Comparison of ENCODE assay signal across 8 cellular contexts in the genomic region with DNA sequence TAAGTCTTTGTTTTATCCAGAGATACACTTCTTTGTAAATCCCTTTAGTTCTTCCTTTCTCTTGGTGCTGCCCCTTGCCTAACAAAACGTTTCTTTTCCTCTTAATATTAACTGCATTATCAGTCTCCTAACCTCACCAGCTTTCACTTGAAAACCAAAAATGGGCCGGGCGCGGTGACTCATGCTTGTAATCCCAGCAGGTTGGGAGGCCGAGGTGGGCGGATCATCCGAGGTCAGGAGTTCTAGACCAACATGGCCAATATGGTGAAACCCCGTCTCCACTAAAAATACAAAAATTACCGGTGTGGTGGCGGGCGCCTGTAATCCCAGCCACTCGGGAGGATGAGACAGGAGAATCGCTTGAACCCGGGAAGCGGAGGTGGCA.
DNase-seq lines count a peak whose midpoint lies in the region; ATAC-seq, FAIRE-seq and TF ChIP-seq lines count a peak whose summit lies in the region.

No MANE protein-coding gene starts in this region.

- no peak overlapping the region for H3K9ac ChIP-seq in SK-N-SH

- no peak overlapping the region for H3K4me3 Mint-ChIP-seq in immature natural killer cell

- no peak for TF ChIP-seq EP300 in SK-N-SH (IDR thresholded peaks at IDR 0.05; ENCODE audit: borderline replicate concordance in 1 of 2, low read depth in 1 of 2, low read length in 1 of 2)

- no peaks in the 10 kb centered on the region for H3K79me2 ChIP-seq in SK-N-SH (ENCODE audit: insufficient read depth)

- ATAC-seq in SK-N-SH treated with all-trans-retinoic acid at 6 μM for 48 hours: peak; percentile 58; the same call in 2 of the 3 replicates
- ATAC-seq in HG03025 (IDR thresholded peaks at IDR 0.05; ENCODE audit: low FRiP score, unreplicated experiment): peak; percentile 6
- peak; percentile 41 to 53 (median 50) for ATAC-seq in pancreas

- peak overlapping the region in 1 of 2 experiments; percentile 24; a peak in 1 of 4 replicates for H3K4me3 ChIP-seq in SK-N-SH (ENCODE audit: low read depth in 2 of 2, low read length in 1 of 2)
- no peak overlapping the region for H3K4me3 ChIP-seq in pancreas

- no peaks in the 10 kb centered on the region for H3K4me1 Mint-ChIP-seq in immature natural killer cell

- peaks cover 0 to 4% (median 2%) of the 10 kb centered on the region in 3 donors for H3K27me3 Mint-ChIP-seq in immature natural killer cell (ENCODE audit: low read depth in 3 of 3)

- no peaks in the 10 kb centered on the region for H3K9me2 ChIP-seq in SK-N-SH

- H3K36me3 ChIP-seq in SK-N-SH (replicated peaks in 1 of 2; ENCODE audit: control insufficient read depth in 1 of 2, insufficient read depth in 2 of 2, low read length in 1 of 2) (no peaks in the 10 kb centered on the region), pancreas (no peaks in the 10 kb centered on the region)

- 57% methylated on average over 15 of the region's 15 CpGs for WGBS in SK-N-SH (ENCODE audit: low lambda C conversion rate)
- WGBS in pancreas, 2 donors: 55 to 61% methylated on average over 15 of the region's 15 CpGs

- DNase-seq in SK-N-SH (no peak), RWPE1 (ENCODE audit: low spot score) (no peak), pancreas (peak in 5 of 6 donors; percentile 12 to 61 (median 32)), immature natural killer cell (no peak)
- DNase-seq in central memory CD4-positive, alpha-beta T cell: no peak
- DNase-seq in activated CD8-positive, alpha-beta memory T cell treated with anti-CD3 and anti-CD28 coated beads, Interleukin-2, amount 50 U/mL, for 4 hours: no peak

- intact Hi-C loops in pancreas (cut with DNase I): no loop called here

- no peaks in the 10 kb centered on the region for H3F3A ChIP-seq in SK-N-SH (replicated peaks; ENCODE audit: insufficient read depth)

- H3K9me3 Mint-ChIP-seq in immature natural killer cell: peaks cover 0 to 7% (median 5%) of the 10 kb centered on the region in 6 donors

- no peak overlapping the region for H2AFZ ChIP-seq in SK-N-SH (ENCODE audit: low read depth)

- CTCF ChIA-PET in SK-N-SH (lab: Yijun Ruan, JAX): interaction anchor here (0.7 to 2.0 kb wide), 25 partner anchors 8 to 1077 kb away, joined by 3 to 14 read pairs (median 4); no protein-coding TSS in a partner anchor
- CTCF ChIA-PET in RWPE1 (lab: Yijun Ruan, JAX): no interaction called here

- H3K4me1 ChIP-seq in SK-N-SH (ENCODE audit: control insufficient read depth in 1 of 2, insufficient read depth in 2 of 2, low read depth in 1 of 2, low read length in 1 of 2) (no peaks in the 10 kb centered on the region), pancreas (peaks cover 0 to 24% (median 0%) of the 10 kb centered on the region in 3 donors)

- H3K27me3 ChIP-seq in SK-N-SH (ENCODE audit: insufficient read depth) (no peaks in the 10 kb centered on the region), pancreas (no peaks in the 10 kb centered on the region)

- POLR2A ChIA-PET in SK-N-SH (lab: Yijun Ruan, JAX): interaction anchor here (0.6 kb wide), 1 partner anchor 797 kb away, joined by 3 read pairs; no protein-coding TSS in a partner anchor
- POLR2A ChIA-PET in RWPE1 (lab: Yijun Ruan, JAX; ENCODE audit: low non-redundant PET): no interaction called here

- no peaks in the 10 kb centered on the region for H3K36me3 Mint-ChIP-seq in immature natural killer cell

- no peak for TF ChIP-seq RAD21 in SK-N-SH (IDR thresholded peaks at IDR 0.05; ENCODE audit: low read length)

- H3K27ac Mint-ChIP-seq in immature natural killer cell: no peak overlapping the region

- no peaks in the 10 kb centered on the region for H4K20me1 ChIP-seq in SK-N-SH (ENCODE audit: insufficient read depth)

- no peaks in the 10 kb centered on the region for H3K9me3 ChIP-seq in SK-N-SH
- no peaks in the 10 kb centered on the region for H3K9me3 ChIP-seq in pancreas

- no peak for FAIRE-seq in pancreas (lab: Jason Lieb, UNC)

- H3K4me2 ChIP-seq in SK-N-SH: no peak overlapping the region

- TF ChIP-seq CTCF in SK-N-SH (IDR thresholded peaks at IDR 0.05): no peak
- peak; percentile 27; the same call in 1 of the 2 replicates for TF ChIP-seq CTCF in RWPE1 (conservative IDR thresholded peaks at IDR 0.05; ENCODE audit: low read depth)
- TF ChIP-seq CTCF in pancreas (IDR thresholded peaks at IDR 0.05): no peak

- H3K27ac ChIP-seq in SK-N-SH (ENCODE audit: low read depth in 2 of 2, low read length in 1 of 2) (no peak overlapping the region), RWPE1 (no peak overlapping the region), pancreas (no peak overlapping the region)

TF ChIP-seq in SK-N-SH treated with all-trans-retinoic acid at 6 μM for 48 hours, 23 proteins besides CTCF, POLR2A, EP300 and RAD21 (continues in another document):
- TF ChIP-seq, protein P1, sequence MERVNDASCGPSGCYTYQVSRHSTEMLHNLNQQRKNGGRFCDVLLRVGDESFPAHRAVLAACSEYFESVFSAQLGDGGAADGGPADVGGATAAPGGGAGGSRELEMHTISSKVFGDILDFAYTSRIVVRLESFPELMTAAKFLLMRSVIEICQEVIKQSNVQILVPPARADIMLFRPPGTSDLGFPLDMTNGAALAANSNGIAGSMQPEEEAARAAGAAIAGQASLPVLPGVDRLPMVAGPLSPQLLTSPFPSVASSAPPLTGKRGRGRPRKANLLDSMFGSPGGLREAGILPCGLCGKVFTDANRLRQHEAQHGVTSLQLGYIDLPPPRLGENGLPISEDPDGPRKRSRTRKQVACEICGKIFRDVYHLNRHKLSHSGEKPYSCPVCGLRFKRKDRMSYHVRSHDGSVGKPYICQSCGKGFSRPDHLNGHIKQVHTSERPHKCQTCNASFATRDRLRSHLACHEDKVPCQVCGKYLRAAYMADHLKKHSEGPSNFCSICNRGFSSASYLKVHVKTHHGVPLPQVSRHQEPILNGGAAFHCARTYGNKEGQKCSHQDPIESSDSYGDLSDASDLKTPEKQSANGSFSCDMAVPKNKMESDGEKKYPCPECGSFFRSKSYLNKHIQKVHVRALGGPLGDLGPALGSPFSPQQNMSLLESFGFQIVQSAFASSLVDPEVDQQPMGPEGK (CRISPR knock-in tag; IDR thresholded peaks at IDR 0.05; ENCODE audit: borderline replicate concordance): no peak
- TF ChIP-seq, protein P2, sequence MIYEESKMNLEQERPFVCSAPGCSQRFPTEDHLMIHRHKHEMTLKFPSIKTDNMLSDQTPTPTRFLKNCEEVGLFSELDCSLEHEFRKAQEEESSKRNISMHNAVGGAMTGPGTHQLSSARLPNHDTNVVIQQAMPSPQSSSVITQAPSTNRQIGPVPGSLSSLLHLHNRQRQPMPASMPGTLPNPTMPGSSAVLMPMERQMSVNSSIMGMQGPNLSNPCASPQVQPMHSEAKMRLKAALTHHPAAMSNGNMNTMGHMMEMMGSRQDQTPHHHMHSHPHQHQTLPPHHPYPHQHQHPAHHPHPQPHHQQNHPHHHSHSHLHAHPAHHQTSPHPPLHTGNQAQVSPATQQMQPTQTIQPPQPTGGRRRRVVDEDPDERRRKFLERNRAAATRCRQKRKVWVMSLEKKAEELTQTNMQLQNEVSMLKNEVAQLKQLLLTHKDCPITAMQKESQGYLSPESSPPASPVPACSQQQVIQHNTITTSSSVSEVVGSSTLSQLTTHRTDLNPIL (CRISPR knock-in tag; IDR thresholded peaks at IDR 0.05; ENCODE audit: low read depth): no peak
- TF ChIP-seq PPARA (CRISPR knock-in tag; IDR thresholded peaks at IDR 0.05; ENCODE audit: borderline replicate concordance) (no peak), TOX (CRISPR knock-in tag; IDR thresholded peaks at IDR 0.05; ENCODE audit: borderline replicate concordance) (no peak), CSDC2 (CRISPR knock-in tag; IDR thresholded peaks at IDR 0.05) (no peak), TCF4 (CRISPR knock-in tag; IDR thresholded peaks at IDR 0.05; ENCODE audit: borderline replicate concordance) (no peak), ISL1 (CRISPR knock-in tag; IDR thresholded peaks at IDR 0.05) (no peak), ZNF565 (CRISPR knock-in tag; conservative IDR thresholded peaks at IDR 0.05; ENCODE audit: low read depth) (no peak)

TF ChIP-seq in SK-N-SH, 30 proteins besides CTCF, POLR2A, EP300 and RAD21:
- TF ChIP-seq FOXM1 (IDR thresholded peaks at IDR 0.05; ENCODE audit: low read depth) (no peak), TEAD4 (IDR thresholded peaks at IDR 0.05; ENCODE audit: borderline replicate concordance, insufficient read depth) (no peak), GABPA (IDR thresholded peaks at IDR 0.05; ENCODE audit: low read depth) (no peak), SMC3 (IDR thresholded peaks at IDR 0.05; ENCODE audit: low read depth, low read length) (no peak), YY1 (IDR thresholded peaks at IDR 0.05; ENCODE audit: low read depth) (no peak), TAF1 (IDR thresholded peaks at IDR 0.05; ENCODE audit: borderline replicate concordance, low read depth, low read length) (no peak)
- TF ChIP-seq, protein P3, sequence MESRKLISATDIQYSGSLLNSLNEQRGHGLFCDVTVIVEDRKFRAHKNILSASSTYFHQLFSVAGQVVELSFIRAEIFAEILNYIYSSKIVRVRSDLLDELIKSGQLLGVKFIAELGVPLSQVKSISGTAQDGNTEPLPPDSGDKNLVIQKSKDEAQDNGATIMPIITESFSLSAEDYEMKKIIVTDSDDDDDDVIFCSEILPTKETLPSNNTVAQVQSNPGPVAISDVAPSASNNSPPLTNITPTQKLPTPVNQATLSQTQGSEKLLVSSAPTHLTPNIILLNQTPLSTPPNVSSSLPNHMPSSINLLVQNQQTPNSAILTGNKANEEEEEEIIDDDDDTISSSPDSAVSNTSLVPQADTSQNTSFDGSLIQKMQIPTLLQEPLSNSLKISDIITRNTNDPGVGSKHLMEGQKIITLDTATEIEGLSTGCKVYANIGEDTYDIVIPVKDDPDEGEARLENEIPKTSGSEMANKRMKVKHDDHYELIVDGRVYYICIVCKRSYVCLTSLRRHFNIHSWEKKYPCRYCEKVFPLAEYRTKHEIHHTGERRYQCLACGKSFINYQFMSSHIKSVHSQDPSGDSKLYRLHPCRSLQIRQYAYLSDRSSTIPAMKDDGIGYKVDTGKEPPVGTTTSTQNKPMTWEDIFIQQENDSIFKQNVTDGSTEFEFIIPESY (IDR thresholded peaks at IDR 0.05; ENCODE audit: borderline replicate concordance, low read depth): no peak

Comparison
In these comparisons a context has a peak if more than half of its experiments do, and no peak if none do; other contexts are left out.
1. ATAC-seq: peak in every context shown above with its lines; median percentile 58 in SK-N-SH treated with all-trans-retinoic acid at 6 μM for 48 hours; 50 in pancreas; 6 in HG03025.
2. DNase-seq: peak in pancreas (5 of 6); none in SK-N-SH (single experiment), RWPE1 (single experiment), central memory CD4-positive, alpha-beta T cell (single experiment), activated CD8-positive, alpha-beta memory T cell treated with anti-CD3 and anti-CD28 coated beads, Interleukin-2, amount 50 U/mL, for 4 hours (single experiment) and immature natural killer cell (0 of 3).